23 cellular contexts compared by ENCODE assay signal in genomic region chr20:57785720-57786119, GRCh38.
"Had no signal": no experiment of that assay in that cellular context is flagged by ENCODE, and none has a peak within 500 bp of the region (broad histone marks: within the 10 kb centered on the region; RNA-seq: fewer than 3 reads in every experiment).

No MANE protein-coding gene starts in this region.

- H3K4me3 ChIP-seq: ascending aorta, hepatocyte, left lung, lung, psoas muscle, right atrium auricular region, upper lobe of right lung had no signal

- H3K27ac ChIP-seq: ascending aorta, brain microvascular endothelial cell, hepatocyte, left lung, psoas muscle, right atrium auricular region, upper lobe of right lung, WERI-Rb-1 had no signal

- H3K4me2 ChIP-seq: hepatocyte had no signal

- H3K36me3 ChIP-seq: ascending aorta, brain microvascular endothelial cell, left lung, right atrium auricular region, upper lobe of right lung, WERI-Rb-1 had no signal

- H3K27me3 ChIP-seq: ascending aorta, brain microvascular endothelial cell, hepatocyte, left lung, right atrium auricular region, upper lobe of right lung had no signal

- DNase-seq: activated CD4-positive, alpha-beta T cell treated with anti-CD3 and anti-CD28 coated beads, Interleukin-2, amount 10 ng/mL, durations not matched to agents 7 days and 5 days; activated CD4-positive, CD25-positive, alpha-beta regulatory T cell treated with anti-CD3 and anti-CD28 coated beads, Interleukin-2, amount 50 U/mL, for 72 hours; activated CD8-positive, alpha-beta T cell treated with anti-CD3 and anti-CD28 coated beads for 36 hours; brain microvascular endothelial cell; caudate nucleus; effector memory CD4-positive, alpha-beta T cell; foreskin melanocyte; immature natural killer cell; left lung; midbrain; psoas muscle; stimulated activated CD4-positive, alpha-beta T cell treated with anti-CD3 and anti-CD28 coated beads, Interleukin-4, amount 100 ng/mL, for 24 hours; stimulated activated naive CD4-positive, alpha-beta T cell treated with Interleukin-2 at 50 U/mL for 16 hours; upper lobe of right lung; WERI-Rb-1 had no signal

- H3K9me3 ChIP-seq: ascending aorta, left lung, psoas muscle, right atrium auricular region, upper lobe of right lung had no signal

- H3K79me2 ChIP-seq: hepatocyte had no signal

- H2AFZ ChIP-seq: hepatocyte had no signal

- ATAC-seq: activated CD8-positive, alpha-beta memory T cell treated with anti-CD3 and anti-CD28 coated beads, Interleukin-2, amount 10 ng/mL, durations not matched to agents 7 days and 5 days; activated CD8-positive, alpha-beta T cell treated with anti-CD3 and anti-CD28 coated beads for 36 hours; activated naive CD4-positive, alpha-beta T cell treated with anti-CD3 and anti-CD28 coated beads, Interleukin-2, amount 50 U/mL, for 72 hours; esophagus mucosa; left lung; natural killer cell treated with Interleukin-12 subunit alpha and Interleukin-12 subunit beta and Interleukin-15 and Interleukin-18, amount 100 ng/mL, for 72 hours; psoas muscle; upper lobe of right lung had no signal

- H3K4me1 ChIP-seq: ascending aorta, left lung, psoas muscle, right atrium auricular region, upper lobe of right lung had no signal
